Comparison of ENCODE assay signal across 10 cellular contexts in genomic region chr5:40605295-40605958, GRCh38.
DNase-seq lines count a peak whose midpoint lies in the region; TF ChIP-seq lines count a peak whose summit lies in the region.
"Had no signal": no experiment of that assay in that cellular context is flagged by ENCODE, and none has a peak within 500 bp of the region (broad histone marks: within the 10 kb centered on the region; RNA-seq: fewer than 3 reads in every experiment).

No MANE protein-coding gene starts in this region.

- H3K36me3 ChIP-seq in thyroid gland = no peaks in the 10 kb centered on the region
- H3K36me3 ChIP-seq: pancreas had no signal

- DNase-seq in activated naive CD4-positive, alpha-beta T cell treated with Interleukin-2 at 50 U/mL for 16 hours = no peak
- peak; percentile 83 for DNase-seq in OCI-M1 (lab: John Stamatoyannopoulos, UW)
- peak; percentile 70 for DNase-seq in choroid plexus epithelial cell (ENCODE audit: low read depth)
- peak; percentile 4 to 7 for DNase-seq in thyroid gland
- DNase-seq in NCI-H82 treated with DMSO at 0.1 percent for 48 hours (lab: John Stamatoyannopoulos, UW; ENCODE audit: unreplicated experiment) = no peak
- no peak for DNase-seq in dorsolateral prefrontal cortex
- no peak for DNase-seq in activated CD8-positive, alpha-beta memory T cell treated with anti-CD3 and anti-CD28 coated beads for 24 hours
- DNase-seq: NCI-H1417 treated with DMSO at 0.1 percent for 48 hours, pancreas had no signal

- TF ChIP-seq CTCF in choroid plexus epithelial cell (conservative IDR thresholded peaks at IDR 0.05; ENCODE audit: low read depth, low read length) (no peak), thyroid gland (IDR thresholded peaks at IDR 0.05) (no peak), dorsolateral prefrontal cortex (IDR thresholded peaks at IDR 0.05 in 54 of 56, conservative IDR thresholded peaks at IDR 0.05 in 2 of 56; ENCODE audit: low read depth in 1 of 56, partially characterized antibody in 56 of 56) (no peak)

- H3K4me3 Mint-ChIP-seq in activated naive CD4-positive, alpha-beta T cell treated with anti-CD3 and anti-CD28 coated beads, Interleukin-2, amount 50 U/mL, for 24 hours = no peak overlapping the region

- peaks cover 13 to 15% of the 10 kb centered on the region in 2 donors for H3K4me1 ChIP-seq in thyroid gland
- H3K4me1 ChIP-seq: pancreas had no signal

- no peaks in the 10 kb centered on the region for H3K9me3 ChIP-seq in thyroid gland
- H3K9me3 ChIP-seq: pancreas had no signal

- 95% methylated on average over 4 of the region's 4 CpGs for WGBS in thyroid gland, 2 donors

- H3K36me3 Mint-ChIP-seq in activated naive CD4-positive, alpha-beta T cell treated with anti-CD3 and anti-CD28 coated beads, Interleukin-2, amount 50 U/mL, for 24 hours = no peaks in the 10 kb centered on the region

- H3K4me3 ChIP-seq in choroid plexus epithelial cell (ENCODE audit: low read depth, low read length) (no peak overlapping the region), thyroid gland (replicated peaks in 1 of 3) (no peak overlapping the region), dorsolateral prefrontal cortex (no peak overlapping the region)
- H3K4me3 ChIP-seq: pancreas had no signal

- no peak for TF ChIP-seq POLR2A in thyroid gland (IDR thresholded peaks at IDR 0.05)

- intact Hi-C loops in thyroid gland (cut with DNase I) = no loop called here
- intact Hi-C loops in dorsolateral prefrontal cortex (cut with DNase I) = no loop called here

- H3K27ac ChIP-seq in thyroid gland (peak overlapping the region in 1 of 3 donors; percentile 59), dorsolateral prefrontal cortex (no peak overlapping the region)
- H3K27ac ChIP-seq: pancreas had no signal

- no peaks in the 10 kb centered on the region for H3K27me3 ChIP-seq in thyroid gland
- H3K27me3 ChIP-seq in dorsolateral prefrontal cortex = peaks cover 0 to 3% (median 0%) of the 10 kb centered on the region in 45 donors
- H3K27me3 ChIP-seq: pancreas had no signal

- H3K27me3 Mint-ChIP-seq in activated naive CD4-positive, alpha-beta T cell treated with anti-CD3 and anti-CD28 coated beads, Interleukin-2, amount 50 U/mL, for 24 hours = no peaks in the 10 kb centered on the region

- peaks cover 44% of the 10 kb centered on the region for H3K4me1 Mint-ChIP-seq in activated naive CD4-positive, alpha-beta T cell treated with anti-CD3 and anti-CD28 coated beads, Interleukin-2, amount 50 U/mL, for 24 hours

- H3K27ac Mint-ChIP-seq in activated naive CD4-positive, alpha-beta T cell treated with anti-CD3 and anti-CD28 coated beads, Interleukin-2, amount 50 U/mL, for 24 hours = peak overlapping the region; percentile 15

- no peaks in the 10 kb centered on the region for H3K9me3 Mint-ChIP-seq in activated naive CD4-positive, alpha-beta T cell treated with anti-CD3 and anti-CD28 coated beads, Interleukin-2, amount 50 U/mL, for 24 hours

Comparison
In these comparisons a context has a peak if more than half of its experiments do, and no peak if none do; other contexts are left out.
1. DNase-seq: peak in OCI-M1 (single experiment), choroid plexus epithelial cell (single experiment) and thyroid gland (2 of 2); none in activated naive CD4-positive, alpha-beta T cell treated with Interleukin-2 at 50 U/mL for 16 hours (single experiment), NCI-H82 treated with DMSO at 0.1 percent for 48 hours (single experiment), dorsolateral prefrontal cortex (0 of 10) and activated CD8-positive, alpha-beta memory T cell treated with anti-CD3 and anti-CD28 coated beads for 24 hours (single experiment).